ENCODE assay signal across 20 cellular contexts in genomic region chr3:32640939-32641725, GRCh38. TPM values are rescaled to one million over a fixed set of nuclear protein-coding genes. Genes with fewer than 3 reads are reported as not detected.
A peak's percentile ranks its signal among the peaks of the same experiment; 100 is the strongest.
DNase-seq lines count a peak whose midpoint lies in the region; ATAC-seq and TF ChIP-seq lines count a peak whose summit lies in the region.
"Had no signal": no experiment of that assay in that cellular context is flagged by ENCODE, and none has a peak within 500 bp of the region (broad histone marks: within the 10 kb centered on the region; RNA-seq: fewer than 3 reads in every experiment).

No MANE protein-coding gene starts in this region.

- H3K23ac ChIP-seq in mesendoderm (ENCODE audit: low read length), result no peak overlapping the region

- H3K4me3 ChIP-seq in fibroblast of villous mesenchyme (ENCODE audit: low read depth, low read length) (no peak overlapping the region), mesendoderm (ENCODE audit: low read length) (no peak overlapping the region)
- H3K4me3 ChIP-seq: adrenal gland, gastrocnemius medialis, SJSA1, uterus had no signal

- H2BK5ac ChIP-seq in mesendoderm (ENCODE audit: low read length), result no peak overlapping the region

- no peaks in the 10 kb centered on the region for H3K36me3 Mint-ChIP-seq in stimulated activated memory B cell treated with anti-CD40 and anti-IgM and Interleukin-4, amounts not matched to agents 10 μg/mL and 1 μg/mL and 100 μg/mL, for 72 hours
- H3K36me3 Mint-ChIP-seq in natural killer cell, result no peaks in the 10 kb centered on the region

- no peaks in the 10 kb centered on the region for H3K27me3 Mint-ChIP-seq in stimulated activated memory B cell treated with anti-CD40 and anti-IgM and Interleukin-4, amounts not matched to agents 10 μg/mL and 1 μg/mL and 100 μg/mL, for 72 hours
- peaks cover 8 to 19% of the 10 kb centered on the region in 2 donors for H3K27me3 Mint-ChIP-seq in natural killer cell (ENCODE audit: low read depth in 2 of 2)

- WGBS in mesendoderm (ENCODE audit: extremely low coverage, insufficient coverage, low lambda C conversion rate), result no CpG with 5 or more reads among the region's 7 CpGs

- no peak overlapping the region for H4K8ac ChIP-seq in mesendoderm (ENCODE audit: low read depth, low read length)

- intact Hi-C loops in natural killer cell (cut with micrococcal nuclease), result no loop called here

- no peak overlapping the region for H3K18ac ChIP-seq in mesendoderm (ENCODE audit: low read length)

- no peak overlapping the region for H3K4me2 ChIP-seq in mesendoderm (ENCODE audit: low read length)

- H4K5ac ChIP-seq in mesendoderm (ENCODE audit: low read length), result no peak overlapping the region

- H3K79me2 ChIP-seq in mesendoderm (ENCODE audit: control insufficient read depth, insufficient read depth, low read length), result no peaks in the 10 kb centered on the region

- no peak overlapping the region for H3K27ac ChIP-seq in mesendoderm (ENCODE audit: low read depth, low read length)
- H3K27ac ChIP-seq: adrenal gland, gastrocnemius medialis, HL-60, SJSA1, uterus had no signal

- H3K4me1 Mint-ChIP-seq in stimulated activated memory B cell treated with anti-CD40 and anti-IgM and Interleukin-4, amounts not matched to agents 10 μg/mL and 1 μg/mL and 100 μg/mL, for 72 hours, result no peaks in the 10 kb centered on the region
- H3K4me1 Mint-ChIP-seq in natural killer cell, result no peaks in the 10 kb centered on the region

- no peak overlapping the region for H3K56ac ChIP-seq in mesendoderm (ENCODE audit: low read length)

- TF ChIP-seq CTCF in AG09319 (IDR thresholded peaks at IDR 0.05; ENCODE audit: low read depth, low read length), result no peak
- no peak for TF ChIP-seq CTCF in fibroblast of villous mesenchyme (IDR thresholded peaks at IDR 0.05; ENCODE audit: insufficient read depth, low read depth, low read length)
- TF ChIP-seq CTCF in natural killer cell (IDR thresholded peaks at IDR 0.05), result no peak

- H3K4me3 Mint-ChIP-seq in stimulated activated memory B cell treated with anti-CD40 and anti-IgM and Interleukin-4, amounts not matched to agents 10 μg/mL and 1 μg/mL and 100 μg/mL, for 72 hours, result no peak overlapping the region
- no peak overlapping the region for H3K4me3 Mint-ChIP-seq in natural killer cell

- H3K4ac ChIP-seq in mesendoderm (ENCODE audit: low read depth, low read length), result no peak overlapping the region

- H3K4me1 ChIP-seq in mesendoderm (ENCODE audit: control insufficient read depth, low read depth, low read length), result no peaks in the 10 kb centered on the region
- H3K4me1 ChIP-seq: adrenal gland, gastrocnemius medialis, SJSA1, uterus had no signal

- no peaks in the 10 kb centered on the region for H3K27me3 ChIP-seq in mesendoderm (ENCODE audit: insufficient read depth, low read length, poor library complexity)
- H3K27me3 ChIP-seq: adrenal gland, gastrocnemius medialis, SJSA1, uterus had no signal

- H3K27ac Mint-ChIP-seq in stimulated activated memory B cell treated with anti-CD40 and anti-IgM and Interleukin-4, amounts not matched to agents 10 μg/mL and 1 μg/mL and 100 μg/mL, for 72 hours, result no peak overlapping the region
- no peak overlapping the region for H3K27ac Mint-ChIP-seq in natural killer cell

- H3K36me3 ChIP-seq in mesendoderm (ENCODE audit: control insufficient read depth, insufficient read depth, low read length), result no peaks in the 10 kb centered on the region
- H3K36me3 ChIP-seq: adrenal gland, gastrocnemius medialis, SJSA1, uterus had no signal

- H2BK15ac ChIP-seq in mesendoderm (replicated peaks; ENCODE audit: low read depth), result no peak overlapping the region

- DNase-seq in AG09319 (ENCODE audit: extremely low read depth, low read depth) (peak; percentile 87), NCI-H69 (lab: John Stamatoyannopoulos, UW) (peak; percentile 56), fibroblast of villous mesenchyme (ENCODE audit: low read depth) (peak; percentile 6), mesendoderm (peak; percentile 31), natural killer cell (no peak), pons (ENCODE audit: low spot score) (no peak)
- DNase-seq: activated CD4-positive, CD25-positive, alpha-beta regulatory T cell; activated CD8-positive, alpha-beta memory T cell treated with anti-CD3 and anti-CD28 coated beads for 24 hours; adrenal gland; central memory CD4-positive, alpha-beta T cell; effector CD8-positive, alpha-beta T cell; mammary epithelial cell; NCI-H524 treated with DMSO at 0.1 percent for 48 hours; stimulated activated CD4-positive, alpha-beta T cell treated with anti-CD3 and anti-CD28 coated beads, Interleukin-2, amount 100 ng/mL, for 24 hours; uterus had no signal

- no peaks in the 10 kb centered on the region for H3K9me3 Mint-ChIP-seq in stimulated activated memory B cell treated with anti-CD40 and anti-IgM and Interleukin-4, amounts not matched to agents 10 μg/mL and 1 μg/mL and 100 μg/mL, for 72 hours
- no peaks in the 10 kb centered on the region for H3K9me3 Mint-ChIP-seq in natural killer cell

- no peaks in the 10 kb centered on the region for H3K79me1 ChIP-seq in mesendoderm (ENCODE audit: low read length)

- H2BK120ac ChIP-seq in mesendoderm (ENCODE audit: low read depth, low read length), result no peak overlapping the region

- no peak overlapping the region for H2AK5ac ChIP-seq in mesendoderm (ENCODE audit: low read length)

- ATAC-seq in HG02798 (IDR thresholded peaks at IDR 0.05; ENCODE audit: poor library complexity, unreplicated experiment) (no peak), natural killer cell (no peak)
- ATAC-seq in stimulated activated memory B cell treated with anti-CD40 and anti-IgM and Interleukin-4, amounts not matched to agents 10 μg/mL and 1 μg/mL and 100 μg/mL, for 72 hours, result no peak
- ATAC-seq: gastrocnemius medialis had no signal

- H3K9ac ChIP-seq in mesendoderm (ENCODE audit: low read length), result no peak overlapping the region

RNA-seq across cellular contexts. Expression of gene CNOT10, which starts 43.9 kb away (rescaled TPM):
- total RNA-seq in fibroblast of villous mesenchyme (28.7 and 31.1 TPM in 2 replicates), natural killer cell (10 to 100 TPM; 47.1 to 54.3 (median 53.8) TPM)
- 27.1 TPM for polyA plus RNA-seq in mesendoderm (2013, experiment 1 of 2)
- polyA plus RNA-seq in mesendoderm (2013, experiment 2 of 2), result 27.0 TPM

Comparison
In these comparisons a context has a peak if more than half of its experiments do, and no peak if none do; other contexts are left out.
1. DNase-seq: peak in AG09319 (single experiment), NCI-H69 (single experiment), fibroblast of villous mesenchyme (single experiment) and mesendoderm (single experiment); none in natural killer cell (single experiment) and pons (single experiment).